11 cellular contexts compared by ENCODE assay signal in the genomic region with DNA sequence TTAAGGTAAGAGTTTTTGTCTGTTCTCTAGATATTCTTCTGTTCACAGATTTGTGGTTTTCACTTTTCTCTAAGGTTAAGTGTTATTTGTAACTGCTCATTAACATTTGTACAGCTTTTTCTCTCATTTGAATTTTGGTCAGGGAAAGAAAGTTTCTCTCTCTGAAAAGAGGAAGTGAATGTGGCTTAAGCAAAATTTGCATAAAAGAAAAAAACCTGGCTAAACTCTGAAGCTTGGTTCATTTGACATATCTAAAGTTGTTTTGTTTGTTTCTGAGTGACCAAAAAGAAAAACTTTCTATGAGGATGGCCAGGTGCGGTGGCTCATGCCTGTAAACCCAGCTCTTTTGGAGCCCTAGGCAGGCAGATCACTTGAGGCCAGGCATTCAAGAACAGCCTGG. TPM values are rescaled to one million over a fixed set of nuclear protein-coding genes. Genes with fewer than 3 reads are reported as not detected.
DNase-seq lines count a peak whose midpoint lies in the region; ATAC-seq, FAIRE-seq and TF ChIP-seq lines count a peak whose summit lies in the region.
"Had no signal": no experiment of that assay in that cellular context is flagged by ENCODE, and none has a peak within 500 bp of the region (broad histone marks: within the 10 kb centered on the region; RNA-seq: fewer than 3 reads in every experiment).

No MANE protein-coding gene starts in this region.

- TF ChIP-seq POLR2A in adrenal gland (IDR thresholded peaks at IDR 0.05), result no peak

- no peaks in the 10 kb centered on the region for H3K9me3 ChIP-seq in adrenal gland (replicated peaks in 1 of 3)
- H3K9me3 ChIP-seq in osteoblast (ENCODE audit: low read depth, low read length), result no peaks in the 10 kb centered on the region

- no peak overlapping the region for H3K4me2 ChIP-seq in osteoblast (ENCODE audit: insufficient read depth, low read length)

- WGBS in adrenal gland, 4 donors, result 57 to 89% (median 75%) methylated on average over 1 of the region's 1 CpG

- ATAC-seq in HG02938 (IDR thresholded peaks at IDR 0.05; ENCODE audit: unreplicated experiment), result peak; percentile 95

- peak; percentile 96 for FAIRE-seq in GM19239 (lab: Jason Lieb, UNC)

- no peak overlapping the region for H3K4me3 ChIP-seq in GM06990 (replicated peaks; ENCODE audit: low read depth, low read length)
- H3K4me3 ChIP-seq in adrenal gland, result no peak overlapping the region
- no peak overlapping the region for H3K4me3 ChIP-seq in osteoblast (ENCODE audit: insufficient read depth, low read length)

- H3K27ac ChIP-seq in adrenal gland (no peak overlapping the region), osteoblast (ENCODE audit: low read depth, low read length) (no peak overlapping the region)

- no peaks in the 10 kb centered on the region for H3K79me2 ChIP-seq in osteoblast (ENCODE audit: insufficient read depth, low read length)

- intact Hi-C loops in adrenal gland (cut with DNase I), result no loop called here

- H3K4me1 ChIP-seq in adrenal gland (replicated peaks in 1 of 2), result peaks cover 0 to under 1% of the 10 kb centered on the region in 2 donors
- H3K4me1 ChIP-seq in osteoblast (ENCODE audit: insufficient read depth, low read length), result peaks cover 9% of the 10 kb centered on the region

- no peak overlapping the region for H2AFZ ChIP-seq in osteoblast (ENCODE audit: low read length)

- H3K36me3 ChIP-seq in GM06990 (ENCODE audit: control insufficient read depth, insufficient read depth, low read length) (no peaks in the 10 kb centered on the region), adrenal gland (replicated peaks in 1 of 2) (no peaks in the 10 kb centered on the region), osteoblast (ENCODE audit: insufficient read depth, low read length) (no peaks in the 10 kb centered on the region)

- H3K27me3 ChIP-seq in GM06990 (replicated peaks; ENCODE audit: control insufficient read depth, insufficient read depth, low read length) (no peaks in the 10 kb centered on the region), adrenal gland (no peaks in the 10 kb centered on the region), osteoblast (ENCODE audit: insufficient read depth, low read length) (no peaks in the 10 kb centered on the region)

- no peaks in the 10 kb centered on the region for H4K20me1 ChIP-seq in osteoblast (ENCODE audit: insufficient read depth, low read length)

- TF ChIP-seq CTCF in GM06990 (IDR thresholded peaks at IDR 0.05; ENCODE audit: insufficient read depth, low read length, poor library complexity, severe bottlenecking), result no peak
- TF ChIP-seq CTCF in adrenal gland (IDR thresholded peaks at IDR 0.05), result no peak
- TF ChIP-seq CTCF in osteoblast (IDR thresholded peaks at IDR 0.05; ENCODE audit: extremely low read depth, low read depth, low read length), result no peak

- DNase-seq in GM06990 (ENCODE audit: extremely low read depth, insufficient read length) (peak; percentile 76), GM19239 (ENCODE audit: insufficient read length, low spot score) (no peak), NAMALWA (ENCODE audit: low spot score) (peak; percentile 94), adrenal gland (no peak), osteoblast (ENCODE audit: insufficient read length, low spot score, missing footprints) (no peak), NCI-H128 (lab: John Stamatoyannopoulos, UW; ENCODE audit: unreplicated experiment) (no peak)
- no peak for DNase-seq in activated naive CD4-positive, alpha-beta T cell treated with anti-CD3 and anti-CD28 coated beads, Interleukin-2, amount 50 U/mL, for 16 hours
- DNase-seq: DMS 273 treated with DMSO at 0.1 percent for 48 hours; stimulated activated CD4-positive, alpha-beta T cell treated with anti-CD3 and anti-CD28 coated beads, Interleukin-4, amount 100 ng/mL, for 24 hours had no signal

RNA-seq across cellular contexts. Expression of gene SLC26A4, which starts 22.0 kb away (rescaled TPM):
- total RNA-seq in adrenal gland, result under 1 TPM in 7 of 8 donors, not detected in 1; 0.14 to 0.78 (median 0.31) TPM
- polyA plus RNA-seq in adrenal gland, result under 1 TPM; 0.13 to 0.16 (median 0.16) TPM
- total RNA-seq in osteoblast, result 0.36 and 0.59 TPM in 2 replicates
- total RNA-seq: HT-29 had no signal

RNA-seq across cellular contexts. Expression of gene BCAP29, which starts 58.5 kb away (rescaled TPM):
- 100 to 1,000 TPM in 1 of 8 donors, 10 to 100 TPM in 7; 35.0 to 158 (median 46.6) TPM for total RNA-seq in adrenal gland
- 10 to 100 TPM; 39.5 to 67.9 (median 50.9) TPM for polyA plus RNA-seq in adrenal gland
- 43.1 and 52.2 TPM in 2 replicates for total RNA-seq in osteoblast

Comparison
In these comparisons a context has a peak if more than half of its experiments do, and no peak if none do; other contexts are left out.
1. DNase-seq: peak in GM06990 (single experiment) and NAMALWA (single experiment); none in GM19239 (single experiment), adrenal gland (0 of 7), osteoblast (single experiment), NCI-H128 (single experiment) and activated naive CD4-positive, alpha-beta T cell treated with anti-CD3 and anti-CD28 coated beads, Interleukin-2, amount 50 U/mL, for 16 hours (single experiment).